ENCODE assay signal across 8 cellular contexts in genomic region chr7:121278120-121279021, GRCh38. TPM values are rescaled to one million over a fixed set of nuclear protein-coding genes. Genes with fewer than 3 reads are reported as not detected.
DNase-seq lines count a peak whose midpoint lies in the region; ATAC-seq, FAIRE-seq and TF ChIP-seq lines count a peak whose summit lies in the region.

No MANE protein-coding gene starts in this region.

- no peak overlapping the region for H3K9ac ChIP-seq in HUES48 (ENCODE audit: low read depth, low read length)

- H3K27ac ChIP-seq in HUES48 (ENCODE audit: low read depth, low read length) (peak overlapping the region; percentile 21), heart right ventricle (no peak overlapping the region)

- peak; percentile 6 for DNase-seq in GM12891 (ENCODE audit: insufficient read length, low spot score)
- DNase-seq in epidermal melanocyte (ENCODE audit: insufficient read length, low spot score), result no peak
- no peak for DNase-seq in stimulated activated CD4-positive, alpha-beta T cell treated with anti-CD3 and anti-CD28 coated beads, Interleukin-4, amount 100 ng/mL, for 4 hours
- DNase-seq in heart right ventricle, result no peak
- no peak for DNase-seq in NCI-H2107 (lab: John Stamatoyannopoulos, UW)

- H3K4me1 ChIP-seq in HUES48 (ENCODE audit: control insufficient read depth, insufficient read depth, low read length) (peaks cover 12% of the 10 kb centered on the region), heart right ventricle (peaks cover 0 to 11% (median 0%) of the 10 kb centered on the region in 9 donors)

- TF ChIP-seq POLR2A in GM12891 (IDR thresholded peaks at IDR 0.05; ENCODE audit: low read depth, low read length), result no peak

- H3K9me3 ChIP-seq in HUES48 (ENCODE audit: control insufficient read depth, insufficient read depth, low read length), result no peaks in the 10 kb centered on the region
- H3K9me3 ChIP-seq in heart right ventricle, result no peaks in the 10 kb centered on the region

- intact Hi-C loops in heart right ventricle (cut with DNase I), result no loop called here

- no peak for TF ChIP-seq CTCF in heart right ventricle (IDR thresholded peaks at IDR 0.05)

- H3K27me3 ChIP-seq in HUES48 (ENCODE audit: control insufficient read depth, insufficient read depth, low read length) (no peaks in the 10 kb centered on the region), heart right ventricle (no peaks in the 10 kb centered on the region)

- ATAC-seq in GM21619 (IDR thresholded peaks at IDR 0.05; ENCODE audit: unreplicated experiment), result peak; percentile 99
- peak; percentile 42 for ATAC-seq in esophagus mucosa
- ATAC-seq in heart right ventricle, result no peak

- H3K36me3 ChIP-seq in HUES48 (ENCODE audit: control insufficient read depth, insufficient read depth, low read length) (no peaks in the 10 kb centered on the region), heart right ventricle (peaks cover 0 to 55% (median 0%) of the 10 kb centered on the region in 9 donors)

- 75 to 77% methylated on average over 2 of the region's 2 CpGs for WGBS in heart right ventricle, 2 donors

- H3K4me3 ChIP-seq in HUES48 (ENCODE audit: low read depth, low read length), result no peak overlapping the region
- no peak overlapping the region for H3K4me3 ChIP-seq in heart right ventricle

- FAIRE-seq in GM12891 (lab: Jason Lieb, UNC), result peak; percentile 77

TF ChIP-seq in GM12891, 5 proteins besides CTCF, POLR2A, EP300 and RAD21:
- no peak for TF ChIP-seq POLR2AphosphoS5 (IDR thresholded peaks at IDR 0.05; ENCODE audit: low read depth, low read length)
- no peak for TF ChIP-seq POU2F2 (IDR thresholded peaks at IDR 0.05; ENCODE audit: low read depth, low read length)
- no peak for TF ChIP-seq TAF1 (IDR thresholded peaks at IDR 0.05; ENCODE audit: low read depth, low read length)
- TF ChIP-seq PAX5 (IDR thresholded peaks at IDR 0.05; ENCODE audit: insufficient read depth, low read length, severe bottlenecking), result no peak

RNA-seq across cellular contexts. Expression of gene WNT16, which starts 50.4 kb away (rescaled TPM):
- not detected for polyA plus RNA-seq in GM12891 (2012; ENCODE audit: low read depth, missing spikeins)
- total RNA-seq in esophagus mucosa (0.12 TPM), heart right ventricle (not detected)
- not detected for polyA plus RNA-seq in heart right ventricle

Comparison
In these comparisons a context has a peak if more than half of its experiments do, and no peak if none do; other contexts are left out.
1. ATAC-seq: peak in GM21619 (single experiment) and esophagus mucosa (single experiment); none in heart right ventricle (0 of 8).